Comparison of ENCODE assay signal across 13 cellular contexts in the genomic region with DNA sequence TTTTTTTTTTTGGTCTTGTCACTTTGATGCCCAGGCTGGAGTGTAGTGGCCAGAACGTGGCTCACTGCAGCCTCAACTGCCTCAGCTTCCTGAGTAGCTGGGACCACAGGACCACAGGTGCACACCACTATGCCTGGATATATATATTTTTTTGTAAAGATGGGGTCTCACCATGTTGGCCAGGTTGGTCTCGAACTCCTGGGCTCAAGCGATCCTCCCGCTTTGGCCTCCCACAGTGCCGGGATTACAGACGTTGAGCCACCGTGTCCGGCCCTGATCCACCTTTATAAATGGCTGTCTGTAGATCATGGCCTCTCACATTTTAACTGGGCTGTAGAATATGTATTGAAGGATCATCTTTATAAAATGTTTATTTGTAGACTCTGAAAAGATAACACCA. TPM values are rescaled to one million over a fixed set of nuclear protein-coding genes. Genes with fewer than 3 reads are reported as not detected.
A peak's percentile ranks its signal among the peaks of the same experiment; 100 is the strongest.
DNase-seq lines count a peak whose midpoint lies in the region; ATAC-seq, FAIRE-seq and TF ChIP-seq lines count a peak whose summit lies in the region.
"Had no signal": no experiment of that assay in that cellular context is flagged by ENCODE, and none has a peak within 500 bp of the region (broad histone marks: within the 10 kb centered on the region; RNA-seq: fewer than 3 reads in every experiment).

No MANE protein-coding gene starts in this region.

- no peak for TF ChIP-seq CTCF in endothelial cell of umbilical vein (IDR thresholded peaks at IDR 0.05; ENCODE audit: extremely low read depth in 1 of 2, insufficient read depth in 1 of 2, low read depth in 1 of 2, low read length in 2 of 2)
- no peak for TF ChIP-seq CTCF in psoas muscle (IDR thresholded peaks at IDR 0.05)

- H3K9me3 Mint-ChIP-seq in activated CD4-positive, alpha-beta T cell treated with anti-CD3 and anti-CD28 coated beads, Interleukin-2, amount 10 ng/mL, durations not matched to agents 24 days and 14 days = no peaks in the 10 kb centered on the region

- H4K20me1 ChIP-seq in endothelial cell of umbilical vein (replicated peaks; ENCODE audit: control insufficient read depth, extremely low read depth, insufficient read depth, low read length) = peaks cover 4% of the 10 kb centered on the region

- no peak for FAIRE-seq in endothelial cell of umbilical vein (lab: Jason Lieb, UNC)
- FAIRE-seq: bronchial epithelial cell had no signal

- peaks cover 34% of the 10 kb centered on the region for H3K36me3 Mint-ChIP-seq in activated CD4-positive, alpha-beta T cell treated with anti-CD3 and anti-CD28 coated beads, Interleukin-2, amount 10 ng/mL, durations not matched to agents 24 days and 14 days (ENCODE audit: low read depth)
- H3K36me3 Mint-ChIP-seq in T-helper 17 cell (ENCODE audit: low read depth) = peaks cover 3% of the 10 kb centered on the region

- intact Hi-C loops in activated CD4-positive, alpha-beta T cell treated with anti-CD3 and anti-CD28 coated beads, Interleukin-2, amount 10 ng/mL, durations not matched to agents 24 days and 14 days (cut with micrococcal nuclease) = loop anchor here (5.0 kb wide), 1 partner anchor 662 kb away; no protein-coding TSS in a partner anchor
- intact Hi-C loops in endothelial cell of umbilical vein (cut with micrococcal nuclease) (no loop called here), psoas muscle (cut with DNase I) (loop anchor here in 1 of 2 donors (5.0 kb wide), 1 partner anchor 108 kb away; the partner anchor contains the start of gene CTDSPL2), posterior vena cava (cut with DNase I) (no loop called here)

- H3K27me3 ChIP-seq in endothelial cell of umbilical vein (ENCODE audit: control insufficient read depth in 2 of 2, insufficient read depth in 2 of 2, low read length in 2 of 2) (no peaks in the 10 kb centered on the region), psoas muscle (ENCODE audit: insufficient read depth in 3 of 3, low read length in 2 of 3) (no peaks in the 10 kb centered on the region)
- H3K27me3 ChIP-seq: esophagus muscularis mucosa had no signal

- no peaks in the 10 kb centered on the region for H3K27me3 Mint-ChIP-seq in activated CD4-positive, alpha-beta T cell treated with anti-CD3 and anti-CD28 coated beads, Interleukin-2, amount 10 ng/mL, durations not matched to agents 24 days and 14 days
- H3K27me3 Mint-ChIP-seq in T-helper 17 cell = no peaks in the 10 kb centered on the region

- H3K4me3 ChIP-seq in endothelial cell of umbilical vein (replicated peaks in 1 of 3; ENCODE audit: insufficient read depth in 1 of 3, low read depth in 1 of 3, low read length in 3 of 3) = no peak overlapping the region
- peak overlapping the region; percentile 98 for H3K4me3 ChIP-seq in psoas muscle

- TF ChIP-seq POLR2A in endothelial cell of umbilical vein (IDR thresholded peaks at IDR 0.05; ENCODE audit: low read depth, low read length) = no peak

- peak overlapping the region; percentile 46 for H3K27ac Mint-ChIP-seq in activated CD4-positive, alpha-beta T cell treated with anti-CD3 and anti-CD28 coated beads, Interleukin-2, amount 10 ng/mL, durations not matched to agents 24 days and 14 days
- H3K27ac Mint-ChIP-seq in T-helper 17 cell = peak overlapping the region; percentile 93

- H3K27ac ChIP-seq in endothelial cell of umbilical vein (ENCODE audit: insufficient read depth, low read depth, low read length) = no peak overlapping the region
- peak overlapping the region; percentile 99 for H3K27ac ChIP-seq in psoas muscle

- POLR2A ChIA-PET in endothelial cell of umbilical vein (lab: Charles Lee) = no interaction called here

- H3K79me2 ChIP-seq in endothelial cell of umbilical vein (ENCODE audit: control insufficient read depth, insufficient read depth, low read length) = peaks cover 36% of the 10 kb centered on the region

- 95 to 97% (median 95%) methylated on average over 8 of the region's 8 CpGs for WGBS in psoas muscle, 3 donors

- no peak overlapping the region for H2AFZ ChIP-seq in endothelial cell of umbilical vein (ENCODE audit: low read depth, low read length)

- peaks cover 18% of the 10 kb centered on the region for H3K4me1 ChIP-seq in endothelial cell of umbilical vein (ENCODE audit: control insufficient read depth, extremely low read depth, insufficient read depth, low read length)
- peaks cover 22% of the 10 kb centered on the region for H3K4me1 ChIP-seq in psoas muscle

- H3K9ac ChIP-seq in endothelial cell of umbilical vein (replicated peaks; ENCODE audit: extremely low read depth, insufficient read depth, low read length) = no peak overlapping the region

- H3K9me1 ChIP-seq in endothelial cell of umbilical vein (replicated peaks; ENCODE audit: control insufficient read depth, extremely low read depth, insufficient read depth, low read length) = no peaks in the 10 kb centered on the region

- CTCF ChIA-PET in endothelial cell of umbilical vein (lab: Charles Lee) = interaction anchor here (0.7 kb wide), 1 partner anchor 11 kb away, joined by 3 read pairs; no protein-coding TSS in a partner anchor

- H3K4me1 Mint-ChIP-seq in activated CD4-positive, alpha-beta T cell treated with anti-CD3 and anti-CD28 coated beads, Interleukin-2, amount 10 ng/mL, durations not matched to agents 24 days and 14 days = peaks cover 30% of the 10 kb centered on the region
- H3K4me1 Mint-ChIP-seq in T-helper 17 cell = peaks cover 23% of the 10 kb centered on the region

- peak overlapping the region; percentile 96 for H3K4me2 ChIP-seq in endothelial cell of umbilical vein (ENCODE audit: insufficient read depth, low read length)

- no TSS peak for BruUV-seq in endothelial cell of umbilical vein (replicated peaks; lab: Mats Ljungman, UMichigan)

- H3K4me3 Mint-ChIP-seq in activated CD4-positive, alpha-beta T cell treated with anti-CD3 and anti-CD28 coated beads, Interleukin-2, amount 10 ng/mL, durations not matched to agents 24 days and 14 days = peak overlapping the region; percentile 59
- peak overlapping the region; percentile 95 for H3K4me3 Mint-ChIP-seq in T-helper 17 cell

- dilution Hi-C loops in endothelial cell of umbilical vein (cut with MboI; ENCODE audit: extremely low pct_ligation_motif_present, low sequenced_read_pairs) = no loop called here

- H3K9me3 ChIP-seq in T-helper 17 cell (ENCODE audit: control insufficient read depth, low read length, poor library complexity, severe bottlenecking) (no peaks in the 10 kb centered on the region), endothelial cell of umbilical vein (replicated peaks; ENCODE audit: control insufficient read depth, insufficient read depth, low read length) (no peaks in the 10 kb centered on the region), psoas muscle (no peaks in the 10 kb centered on the region)
- H3K9me3 ChIP-seq: esophagus muscularis mucosa had no signal

- DNase-seq in activated CD4-positive, alpha-beta T cell treated with anti-CD3 and anti-CD28 coated beads, Interleukin-2, amount 10 ng/mL, durations not matched to agents 24 days and 14 days = peak; percentile 58
- DNase-seq in activated CD4-positive, alpha-beta T cell treated with anti-CD3 and anti-CD28 coated beads for 48 hours = no peak
- DNase-seq in T-helper 17 cell = no peak
- no peak for DNase-seq in endothelial cell of umbilical vein (ENCODE audit: low read depth, low spot score)
- no peak for DNase-seq in psoas muscle
- DNase-seq in posterior vena cava (ENCODE audit: low spot score) = no peak
- DNase-seq: ACHN, NCI-H1048, NCI-H69 had no signal

- H3K36me3 ChIP-seq in endothelial cell of umbilical vein (ENCODE audit: control insufficient read depth in 2 of 2, extremely low read depth in 1 of 2, insufficient read depth in 2 of 2, low read length in 2 of 2) = no peaks in the 10 kb centered on the region
- H3K36me3 ChIP-seq in psoas muscle (ENCODE audit: insufficient read depth in 1 of 2, low read depth in 1 of 2) = peaks cover 0 to 57% of the 10 kb centered on the region in 2 donors

- ATAC-seq in T-helper 17 cell (no peak), psoas muscle (no peak), esophagus mucosa (no peak), HG03469 (IDR thresholded peaks at IDR 0.05; ENCODE audit: unreplicated experiment) (no peak)

TF ChIP-seq in endothelial cell of umbilical vein, 7 proteins besides CTCF, POLR2A, EP300 and RAD21:
- TF ChIP-seq GATA2 (IDR thresholded peaks at IDR 0.05; ENCODE audit: insufficient read depth, insufficient read length, low read depth, low read length) (no peak), JUN (IDR thresholded peaks at IDR 0.05; ENCODE audit: borderline replicate concordance, insufficient read depth, insufficient read length, low read depth) (no peak), FOS (IDR thresholded peaks at IDR 0.05; ENCODE audit: borderline replicate concordance, insufficient read depth, low read length) (no peak), POLR2AphosphoS5 (IDR thresholded peaks at IDR 0.05; ENCODE audit: insufficient read depth, low read depth, low read length) (no peak), EZH2 (IDR thresholded peaks at IDR 0.05; ENCODE audit: borderline replicate concordance, low read depth, low read length, severe bottlenecking) (no peak), MYC (IDR thresholded peaks at IDR 0.05; ENCODE audit: low read depth, low read length) (no peak)
- TF ChIP-seq, protein P1, sequence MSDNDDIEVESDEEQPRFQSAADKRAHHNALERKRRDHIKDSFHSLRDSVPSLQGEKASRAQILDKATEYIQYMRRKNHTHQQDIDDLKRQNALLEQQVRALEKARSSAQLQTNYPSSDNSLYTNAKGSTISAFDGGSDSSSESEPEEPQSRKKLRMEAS (IDR thresholded peaks at IDR 0.05; ENCODE audit: insufficient read depth, insufficient read length) = no peak

RNA-seq across cellular contexts. Expression of gene EIF3J, which starts 1.9 kb away (rescaled TPM):
- 161 and 166 TPM in 2 replicates for total RNA-seq in activated CD4-positive, alpha-beta T cell treated with anti-CD3 and anti-CD28 coated beads, Interleukin-2, amount 10 ng/mL, durations not matched to agents 24 days and 14 days
- total RNA-seq in T-helper 17 cell (10 to 100 TPM; 52.7 to 73.1 TPM), endothelial cell of umbilical vein (132 and 150 TPM in 2 replicates), psoas muscle (100 to 1,000 TPM; 123 to 233 (median 201) TPM), esophagus mucosa (64.7 TPM), posterior vena cava (10 to 100 TPM; 60.2 to 70.8 TPM)
- polyA plus RNA-seq in endothelial cell of umbilical vein (28.3 and 35.4 TPM in 2 replicates), psoas muscle (100 to 1,000 TPM; 162 to 238 (median 213) TPM)
- polyA plus RNA-seq in endothelial cell of umbilical vein (2011; cell fraction: cytosol; rRNA removed) = 68.1 and 71.9 TPM in 2 replicates
- 46.4 and 64.5 TPM in 2 replicates for polyA plus RNA-seq in endothelial cell of umbilical vein (2011; cell fraction: nucleus; rRNA removed)
- polyA plus RNA-seq in endothelial cell of umbilical vein (2012) = 87.7 and 139 TPM in 2 replicates
- polyA minus RNA-seq in endothelial cell of umbilical vein = 52.2 and 63.8 TPM in 2 replicates
- 66.8 TPM for polyA minus RNA-seq in endothelial cell of umbilical vein (2011; cell fraction: cytosol; rRNA and poly(A)+ RNA removed)
- 28.2 and 47.8 TPM in 2 replicates for polyA minus RNA-seq in endothelial cell of umbilical vein (2011; cell fraction: nucleus; rRNA and poly(A)+ RNA removed)
